In genomic region chr1:244447024-244447423, GRCh38 we compare ENCODE assay signal across 19 cellular contexts. TPM values are rescaled to one million over a fixed set of nuclear protein-coding genes. Genes with fewer than 3 reads are reported as not detected.
DNase-seq lines count a peak whose midpoint lies in the region; ATAC-seq and TF ChIP-seq lines count a peak whose summit lies in the region.
"Had no signal": no experiment of that assay in that cellular context is flagged by ENCODE, and none has a peak within 500 bp of the region (broad histone marks: within the 10 kb centered on the region; RNA-seq: fewer than 3 reads in every experiment).

No MANE protein-coding gene starts in this region.

- H3K4me3 ChIP-seq in DND-41 (ENCODE audit: low read depth in 1 of 2, low read length in 2 of 2) (no peak overlapping the region), NB4 (ENCODE audit: low read depth, low read length) (peak overlapping the region; percentile 4), dorsolateral prefrontal cortex (peak overlapping the region in 1 of 59 donors; percentile 15), neutrophil (ENCODE audit: low read depth in 1 of 2, low read length in 1 of 2) (no peak overlapping the region)
- H3K4me3 ChIP-seq: BLaER1 treated with 17β-estradiol and CSF1 and Interleukin-3, amounts not matched to agents 10 nM and 100 nM; cardiac muscle cell; psoas muscle; transverse colon had no signal

- no peak overlapping the region for H2AFZ ChIP-seq in DND-41 (ENCODE audit: low read depth, low read length)

- H3K36me3 ChIP-seq in DND-41 (ENCODE audit: insufficient read depth, low read length) (peaks cover 39% of the 10 kb centered on the region), neutrophil (no peaks in the 10 kb centered on the region)
- H3K36me3 ChIP-seq: cardiac muscle cell, transverse colon had no signal

- no peak for TF ChIP-seq CTCF in DND-41 (IDR thresholded peaks at IDR 0.05; ENCODE audit: borderline replicate concordance, extremely low read depth, low read length, poor library complexity, severe bottlenecking)
- TF ChIP-seq CTCF in NB4 (IDR thresholded peaks at IDR 0.05; ENCODE audit: low read depth, low read length): no peak
- no peak for TF ChIP-seq CTCF in dorsolateral prefrontal cortex (IDR thresholded peaks at IDR 0.05 in 54 of 56, conservative IDR thresholded peaks at IDR 0.05 in 2 of 56; ENCODE audit: low read depth in 1 of 56, partially characterized antibody in 56 of 56)
- TF ChIP-seq CTCF in neutrophil (IDR thresholded peaks at IDR 0.05): no peak

- peak overlapping the region; percentile 16; the same call in 1 of the 2 replicates for H3K4me2 ChIP-seq in DND-41 (ENCODE audit: insufficient read depth, low read length)

- DNase-seq in DND-41 (no peak), NB4 (ENCODE audit: low read depth) (no peak), dorsolateral prefrontal cortex (no peak), NCI-H2171 treated with DMSO at 0.1 percent for 48 hours (lab: John Stamatoyannopoulos, UW) (no peak)
- no peak for DNase-seq in activated CD4-positive, alpha-beta T cell treated with anti-CD3 and anti-CD28 coated beads for 4 hours
- DNase-seq: activated CD4-positive, CD25-positive, alpha-beta regulatory T cell treated with anti-CD3 and anti-CD28 coated beads, Interleukin-2, amount 50 U/mL, for 72 hours; DMS79; effector CD8-positive, alpha-beta T cell; KBM-7; NCI-H1105; NCI-H2227 treated with DMSO at 0.1 percent for 48 hours; psoas muscle; transverse colon had no signal

- H3K9me3 ChIP-seq in DND-41 (ENCODE audit: insufficient read depth, low read length, severe bottlenecking) (no peaks in the 10 kb centered on the region), neutrophil (no peaks in the 10 kb centered on the region)
- H3K9me3 ChIP-seq: psoas muscle, transverse colon had no signal

- no peaks in the 10 kb centered on the region for H3K27me3 ChIP-seq in DND-41 (ENCODE audit: insufficient read depth, low read length, poor library complexity)
- H3K27me3 ChIP-seq in dorsolateral prefrontal cortex: no peaks in the 10 kb centered on the region
- H3K27me3 ChIP-seq in neutrophil: no peaks in the 10 kb centered on the region
- H3K27me3 ChIP-seq: BLaER1 treated with 17β-estradiol and CSF1 and Interleukin-3, amounts not matched to agents 10 nM and 100 nM; cardiac muscle cell; transverse colon had no signal

- H3K4me1 ChIP-seq in DND-41 (ENCODE audit: insufficient read depth, low read length): peaks cover 27% of the 10 kb centered on the region
- H3K4me1 ChIP-seq in neutrophil (ENCODE audit: control insufficient read depth in 1 of 2, insufficient read depth in 1 of 2, low read depth in 1 of 2, low read length in 1 of 2): peaks cover 66 to 70% of the 10 kb centered on the region in 2 experiments

- no peak overlapping the region for H3K9ac ChIP-seq in DND-41 (ENCODE audit: low read depth, low read length)
- H3K9ac ChIP-seq: BLaER1 treated with 17β-estradiol and CSF1 and Interleukin-3, amounts not matched to agents 10 nM and 100 nM had no signal

- TF ChIP-seq POLR2A in NB4 (IDR thresholded peaks at IDR 0.05; ENCODE audit: extremely low read depth, insufficient read length): no peak

- H4K20me1 ChIP-seq in DND-41 (ENCODE audit: insufficient read depth, low read length): peaks cover 10% of the 10 kb centered on the region; the same call in 1 of the 2 replicates

- no peak overlapping the region for H3K27ac ChIP-seq in DND-41 (ENCODE audit: low read length)
- H3K27ac ChIP-seq in dorsolateral prefrontal cortex: peak overlapping the region in 55 of 59 donors; percentile 6 to 98 (median 88)
- peak overlapping the region; percentile 95 for H3K27ac ChIP-seq in neutrophil
- H3K27ac ChIP-seq: BLaER1 treated with 17β-estradiol and CSF1 and Interleukin-3, amounts not matched to agents 10 nM and 100 nM; cardiac muscle cell; psoas muscle; RWPE1 had no signal

- H3K79me2 ChIP-seq in DND-41 (ENCODE audit: insufficient read depth, low read length): peaks cover 94% of the 10 kb centered on the region

- ATAC-seq in DND-41 (ENCODE audit: insufficient read depth, low read depth) (no peak), GM21529 (IDR thresholded peaks at IDR 0.05; ENCODE audit: unreplicated experiment) (no peak)
- ATAC-seq: psoas muscle; stimulated activated memory B cell treated with anti-CD40 and anti-IgM and Interleukin-4, amounts not matched to agents 10 μg/mL and 1 μg/mL and 100 μg/mL, for 72 hours had no signal

- intact Hi-C loops in dorsolateral prefrontal cortex (cut with DNase I): no loop called here

RNA-seq across cellular contexts. Expression of gene ADSS2, which starts 4.7 kb away (rescaled TPM):
- 10 to 100 TPM; 25.2 to 78.9 (median 51.3) TPM for total RNA-seq in dorsolateral prefrontal cortex

RNA-seq across cellular contexts. Expression of gene CATSPERE, which starts 14.0 kb away (rescaled TPM):
- 1 to 10 TPM; 1.5 to 7.7 (median 4.0) TPM for total RNA-seq in dorsolateral prefrontal cortex
